8 cellular contexts compared by ENCODE assay signal in genomic region chrX:67555578-67556203, GRCh38. TPM values are rescaled to one million over a fixed set of nuclear protein-coding genes. Genes with fewer than 3 reads are reported as not detected.
DNase-seq lines count a peak whose midpoint lies in the region; ATAC-seq and TF ChIP-seq lines count a peak whose summit lies in the region.

No MANE protein-coding gene starts in this region.

- POLR2A ChIA-PET in activated CD4-positive, alpha-beta memory T cell treated with anti-CD3 and anti-CD28 coated beads for 36 hours (lab: Charles Lee): no interaction called here

- no peak overlapping the region for H3K27ac Mint-ChIP-seq in nephron progenitor cell
- H3K27ac Mint-ChIP-seq in activated CD4-positive, alpha-beta memory T cell treated with anti-CD3 and anti-CD28 coated beads for 36 hours: no peak overlapping the region

- H3K27me3 ChIP-seq in MG63: no peaks in the 10 kb centered on the region

- no peak overlapping the region for H3K4me3 ChIP-seq in MG63

- DNase-seq in AG08396 (ENCODE audit: low spot score) (peak; percentile 50), MG63 (peak; percentile 18), dermis blood vessel endothelial cell (peak; percentile 56), nephron progenitor cell (peak; percentile 15), D341Med (ENCODE audit: low spot score) (no peak), SHP77 treated with DMSO at 0.1 percent for 48 hours (lab: John Stamatoyannopoulos, UW) (no peak)
- no peak for DNase-seq in activated CD4-positive, alpha-beta memory T cell treated with anti-CD3 and anti-CD28 coated beads for 36 hours

- intact Hi-C loops in activated CD4-positive, alpha-beta memory T cell treated with anti-CD3 and anti-CD28 coated beads for 36 hours (cut with micrococcal nuclease): no loop called here

- TF ChIP-seq CTCF in nephron progenitor cell (IDR thresholded peaks at IDR 0.05): peak; percentile 58

- H3K4me1 Mint-ChIP-seq in nephron progenitor cell: no peaks in the 10 kb centered on the region
- no peaks in the 10 kb centered on the region for H3K4me1 Mint-ChIP-seq in activated CD4-positive, alpha-beta memory T cell treated with anti-CD3 and anti-CD28 coated beads for 36 hours (ENCODE audit: low read depth)

- no peaks in the 10 kb centered on the region for H3K36me3 ChIP-seq in MG63

- no peaks in the 10 kb centered on the region for H3K27me3 Mint-ChIP-seq in nephron progenitor cell (ENCODE audit: low read depth, poor library complexity)
- H3K27me3 Mint-ChIP-seq in activated CD4-positive, alpha-beta memory T cell treated with anti-CD3 and anti-CD28 coated beads for 36 hours: no peaks in the 10 kb centered on the region

- H3K9me3 Mint-ChIP-seq in nephron progenitor cell: peaks cover 35% of the 10 kb centered on the region
- H3K9me3 Mint-ChIP-seq in activated CD4-positive, alpha-beta memory T cell treated with anti-CD3 and anti-CD28 coated beads for 36 hours: no peaks in the 10 kb centered on the region

- peaks cover 22% of the 10 kb centered on the region for H3K36me3 Mint-ChIP-seq in nephron progenitor cell (ENCODE audit: low read depth)
- H3K36me3 Mint-ChIP-seq in activated CD4-positive, alpha-beta memory T cell treated with anti-CD3 and anti-CD28 coated beads for 36 hours: no peaks in the 10 kb centered on the region

- TF ChIP-seq POLR2A in GM18505 (IDR thresholded peaks at IDR 0.05; ENCODE audit: borderline replicate concordance, extremely low read depth, insufficient read depth, insufficient read length): no peak

- CTCF ChIA-PET in activated CD4-positive, alpha-beta memory T cell treated with anti-CD3 and anti-CD28 coated beads for 36 hours (lab: Charles Lee): no interaction called here

- no peaks in the 10 kb centered on the region for H3K9me3 ChIP-seq in MG63

- H3K4me3 Mint-ChIP-seq in nephron progenitor cell: no peak overlapping the region
- no peak overlapping the region for H3K4me3 Mint-ChIP-seq in activated CD4-positive, alpha-beta memory T cell treated with anti-CD3 and anti-CD28 coated beads for 36 hours

- ATAC-seq in GM18505 (IDR thresholded peaks at IDR 0.05; ENCODE audit: unreplicated experiment): peak; percentile 55

RNA-seq across cellular contexts. Expression of gene AR, which starts 11.9 kb away (rescaled TPM):
- 1.2 and 2.4 TPM in 2 replicates for total RNA-seq in MG63 (2014; rRNA removed; shearing (Covaris generic); ENCODE audit: low replicate concordance)
- 1.2 and 2.9 TPM in 2 replicates for total RNA-seq in dermis blood vessel endothelial cell
- total RNA-seq in activated CD4-positive, alpha-beta memory T cell treated with anti-CD3 and anti-CD28 coated beads for 36 hours: under 1 TPM; 0.21 to 0.22 TPM

Comparison
In these comparisons a context has a peak if more than half of its experiments do, and no peak if none do; other contexts are left out.
1. DNase-seq: peak in AG08396 (single experiment), MG63 (single experiment), dermis blood vessel endothelial cell (single experiment) and nephron progenitor cell (single experiment); none in D341Med (single experiment), SHP77 treated with DMSO at 0.1 percent for 48 hours (single experiment) and activated CD4-positive, alpha-beta memory T cell treated with anti-CD3 and anti-CD28 coated beads for 36 hours (single experiment).